9 cellular contexts compared by ENCODE assay signal in genomic region chr7:155533827-155534690, GRCh38. TPM values are rescaled to one million over a fixed set of nuclear protein-coding genes. Genes with fewer than 3 reads are reported as not detected.
A peak's percentile ranks its signal among the peaks of the same experiment; 100 is the strongest.
DNase-seq lines count a peak whose midpoint lies in the region; ATAC-seq, FAIRE-seq and TF ChIP-seq lines count a peak whose summit lies in the region.
"Had no signal": no experiment of that assay in that cellular context is flagged by ENCODE, and none has a peak within 500 bp of the region (broad histone marks: within the 10 kb centered on the region; RNA-seq: fewer than 3 reads in every experiment).

No MANE protein-coding gene starts in this region.

- TF ChIP-seq CTCF in A549 (IDR thresholded peaks at IDR 0.05) = peak; percentile 60

- peak overlapping the region; percentile 31 for H3K4me3 ChIP-seq in A549
- H3K4me3 ChIP-seq in iPS-18c (ENCODE audit: insufficient read depth, low read depth, low read length) = peak overlapping the region; percentile 38; the same call in 1 of the 2 replicates

- DNase-seq in A549 (ENCODE audit: low read depth in 1 of 2, low spot score in 1 of 2) (peak; percentile 36 to 87), GM18507 (ENCODE audit: extremely low spot score, insufficient read length, low read depth) (peak; percentile 64), NCI-H1092 treated with DMSO at 0.1 percent for 48 hours (lab: John Stamatoyannopoulos, UW) (peak; percentile 59), NCI-H128 (lab: John Stamatoyannopoulos, UW; ENCODE audit: unreplicated experiment) (no peak), NCI-H2107 (lab: John Stamatoyannopoulos, UW) (no peak)
- DNase-seq in activated T-cell treated with anti-CD3 and anti-CD28 coated beads, Interleukin-2, amount 50 U/mL, for 48 hours = peak; percentile 63 to 70
- peak in 2 of 3 donors; percentile 10 to 39 for DNase-seq in stimulated activated CD4-positive, alpha-beta T cell treated with anti-CD3 and anti-CD28 coated beads, TNF-alpha, amount 100 ng/mL, for 48 hours (ENCODE audit: low read depth in 3 of 3)

- WGBS in A549 (ENCODE audit: missing lambda C conversion rate) = 23% methylated on average over 14 of the region's 27 CpGs

- peak overlapping the region; percentile 80 for H3K4me2 ChIP-seq in A549

- no peaks in the 10 kb centered on the region for H3K9me3 ChIP-seq in A549
- no peaks in the 10 kb centered on the region for H3K9me3 ChIP-seq in iPS-18c (ENCODE audit: control insufficient read depth, insufficient read depth, low read length)

- H3K27ac ChIP-seq in A549 = peak overlapping the region in 1 of 2 experiments; percentile 46; a peak in 2 of 6 replicates

- H3K4me1 ChIP-seq in A549 = no peaks in the 10 kb centered on the region

- ATAC-seq in A549 = peak; percentile 81 to 92

- no peak for FAIRE-seq in A549 (lab: Jason Lieb, UNC)
- peak; percentile 64 for FAIRE-seq in GM18507 (lab: Jason Lieb, UNC)

- POLR2A ChIA-PET in A549 (lab: Yijun Ruan, JAX) = no interaction called here

- TF ChIP-seq RAD21 in A549 (conservative IDR thresholded peaks at IDR 0.05 in 1 of 2, IDR thresholded peaks at IDR 0.05 in 1 of 2) = peak; percentile 51 to 56

- CTCF ChIA-PET in A549 (lab: Yijun Ruan, JAX) = interaction anchor here (0.7 to 4.5 kb wide), 15 partner anchors 9 to 627 kb away, joined by 3 to 24 read pairs (median 4); partner anchors contain the start of gene CNPY1

- no peak for TF ChIP-seq POLR2A in A549 (IDR thresholded peaks at IDR 0.05; ENCODE audit: low read length)

- no peak for TF ChIP-seq EP300 in A549 (IDR thresholded peaks at IDR 0.05)

TF ChIP-seq in A549, 52 proteins besides CTCF, POLR2A, EP300 and RAD21:
- TF ChIP-seq FOSB (CRISPR knock-in tag; IDR thresholded peaks at IDR 0.05) = no peak
- TF ChIP-seq ATOH8 (CRISPR knock-in tag; IDR thresholded peaks at IDR 0.05; ENCODE audit: low read depth) = no peak
- TF ChIP-seq RFX5 (IDR thresholded peaks at IDR 0.05) = no peak
- TF ChIP-seq HEYL (CRISPR knock-in tag; IDR thresholded peaks at IDR 0.05) = no peak
- peak; percentile 50 for TF ChIP-seq SMC3 (IDR thresholded peaks at IDR 0.05)
- TF ChIP-seq RARB (CRISPR knock-in tag; IDR thresholded peaks at IDR 0.05) = no peak
- no peak for TF ChIP-seq ZFP36 (IDR thresholded peaks at IDR 0.05; ENCODE audit: borderline replicate concordance, partially characterized antibody)
- no peak for TF ChIP-seq KDM1A (IDR thresholded peaks at IDR 0.05; ENCODE audit: low read depth)

RNA-seq across cellular contexts. Expression of gene CNPY1, which starts 12.3 kb away (rescaled TPM):
- polyA plus RNA-seq in A549 (2011; rRNA removed) = not detected in 2 replicates
- polyA plus RNA-seq in A549 (2012; cell fraction: cytosol; rRNA removed) = not detected in 2 replicates
- not detected in 2 replicates for polyA plus RNA-seq in A549 (2012; cell fraction: nucleus; rRNA removed)
- polyA plus RNA-seq in A549 (2017; fragmentation: RNase III; extraction: RNeasy Plus Mini Kit Qiagen cat#74134 plus additional on column Dnase treatment) = not detected in 3 replicates
- not detected in 2 replicates for polyA minus RNA-seq in A549 (2011; rRNA and poly(A)+ RNA removed)
- polyA plus RNA-seq: esophagus had no signal

Comparison
In these comparisons a context has a peak if more than half of its experiments do, and no peak if none do; other contexts are left out.
1. DNase-seq: peak in A549 (2 of 2), GM18507 (single experiment), NCI-H1092 treated with DMSO at 0.1 percent for 48 hours (single experiment), activated T-cell treated with anti-CD3 and anti-CD28 coated beads, Interleukin-2, amount 50 U/mL, for 48 hours (2 of 2) and stimulated activated CD4-positive, alpha-beta T cell treated with anti-CD3 and anti-CD28 coated beads, TNF-alpha, amount 100 ng/mL, for 48 hours (2 of 3); none in NCI-H128 (single experiment) and NCI-H2107 (single experiment).